Comparison of ENCODE assay signal across 8 cellular contexts in the genomic region with DNA sequence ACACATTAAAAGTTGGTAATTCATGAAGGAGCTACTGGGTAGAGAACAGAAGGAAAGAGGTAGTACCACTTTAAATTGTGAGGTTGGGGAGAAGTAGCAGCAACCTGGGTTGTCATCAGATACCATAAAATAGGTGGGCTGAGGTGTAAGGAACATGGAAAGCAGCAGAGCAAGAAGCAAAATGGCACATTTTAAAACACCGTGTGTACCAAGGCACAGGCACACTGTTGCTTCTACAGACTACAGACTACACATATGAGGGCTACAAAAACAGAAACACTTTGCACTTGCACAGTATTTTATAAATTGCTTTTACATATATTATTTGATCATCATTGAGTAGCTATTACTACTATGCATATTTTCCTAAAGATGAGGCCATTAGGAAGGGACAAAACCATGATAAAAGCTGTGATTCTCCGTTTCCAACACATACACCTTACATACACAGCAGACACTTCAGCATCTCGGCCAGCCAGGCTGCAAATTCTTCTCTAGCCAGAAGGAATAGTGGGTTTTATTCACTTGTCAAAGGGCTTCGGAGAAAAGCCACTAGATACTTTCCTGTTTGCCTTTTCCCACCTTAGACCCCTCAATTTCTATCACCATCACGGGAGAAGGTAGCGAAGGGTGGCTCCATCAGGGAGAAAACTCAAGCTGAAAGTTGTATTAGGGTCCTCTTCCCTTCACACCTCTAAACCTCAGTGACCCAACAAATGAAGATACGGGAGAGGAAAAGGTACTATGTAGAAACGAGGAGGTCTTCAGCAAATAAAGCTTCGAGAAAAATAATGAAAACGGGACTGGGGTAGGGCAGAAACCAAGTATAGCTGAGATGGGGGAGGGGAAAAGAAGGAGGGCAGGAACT. TPM values are rescaled to one million over a fixed set of nuclear protein-coding genes. Genes with fewer than 3 reads are reported as not detected.
DNase-seq lines count a peak whose midpoint lies in the region; ATAC-seq and TF ChIP-seq lines count a peak whose summit lies in the region.

No MANE protein-coding gene starts in this region.

- H3K4me3 Mint-ChIP-seq in natural killer cell = peak overlapping the region; percentile 97

- peak overlapping the region; percentile 97 to 98 for H3K27ac Mint-ChIP-seq in natural killer cell

- H3K4me3 ChIP-seq in NB4 (ENCODE audit: low read depth, low read length) = peak overlapping the region; percentile 96
- H3K4me3 ChIP-seq in colonic mucosa = peak overlapping the region; percentile 83

- no peak for TF ChIP-seq CTCF in NB4 (IDR thresholded peaks at IDR 0.05; ENCODE audit: low read depth, low read length)
- no peak for TF ChIP-seq CTCF in colonic mucosa (IDR thresholded peaks at IDR 0.05)
- TF ChIP-seq CTCF in natural killer cell (IDR thresholded peaks at IDR 0.05) = no peak

- DNase-seq in NB4 (ENCODE audit: low read depth) = no peak
- DNase-seq in colonic mucosa = no peak
- no peak for DNase-seq in natural killer cell
- DNase-seq in left colon = no peak
- DNase-seq in GOT3 (lab: John Stamatoyannopoulos, UW) = no peak
- DNase-seq in MV-4-11 (lab: John Stamatoyannopoulos, UW) = no peak
- DNase-seq in nucleus accumbens (lab: John Stamatoyannopoulos, UW) = no peak

- no peaks in the 10 kb centered on the region for H3K9me3 ChIP-seq in colonic mucosa

- no peaks in the 10 kb centered on the region for H3K36me3 Mint-ChIP-seq in natural killer cell

- H3K36me3 ChIP-seq in colonic mucosa = no peaks in the 10 kb centered on the region

- peaks cover 27% of the 10 kb centered on the region for H3K4me1 ChIP-seq in colonic mucosa

- peak overlapping the region; percentile 62 to 97 for H3K9ac ChIP-seq in colonic mucosa (ENCODE audit: low read depth in 2 of 2, low read length in 2 of 2)

- no peaks in the 10 kb centered on the region for H3K9me3 Mint-ChIP-seq in natural killer cell

- H3K27me3 Mint-ChIP-seq in natural killer cell (ENCODE audit: low read depth in 2 of 2) = no peaks in the 10 kb centered on the region

- TF ChIP-seq POLR2A in NB4 (IDR thresholded peaks at IDR 0.05; ENCODE audit: extremely low read depth, insufficient read length) = no peak

- peak overlapping the region; percentile 99 for H3K27ac ChIP-seq in colonic mucosa

- no peaks in the 10 kb centered on the region for H3K27me3 ChIP-seq in colonic mucosa

- ATAC-seq in GM19023 (IDR thresholded peaks at IDR 0.05; ENCODE audit: unreplicated experiment) = peak; percentile 3
- ATAC-seq in natural killer cell = peak in 1 of 3 donors; percentile 2
- no peak for ATAC-seq in left colon

- peaks cover 50 to 66% of the 10 kb centered on the region in 2 donors for H3K4me1 Mint-ChIP-seq in natural killer cell

- intact Hi-C loops in colonic mucosa (cut with DNase I) = loop anchor here (5.0 kb wide), 1 partner anchor 94 kb away; no protein-coding TSS in a partner anchor
- intact Hi-C loops in natural killer cell (cut with micrococcal nuclease) = loop anchor here (2.0 to 5.0 kb wide), 4 partner anchors 47 to 184 kb away; partner anchors contain the start of genes GDF11, RPS26 and SARNP
- intact Hi-C loops in left colon (cut with DNase I, micrococcal nuclease) = loop anchor here in 1 of 2 donors (10.0 kb wide), 1 partner anchor 101 kb away; the partner anchor contains the start of gene DNAJC14

RNA-seq across cellular contexts. Expression of gene PYM1, which starts 1.6 kb away (rescaled TPM):
- total RNA-seq in colonic mucosa = 10 to 100 TPM; 44.0 to 49.3 TPM
- 10 to 100 TPM; 18.5 to 21.2 (median 19.1) TPM for total RNA-seq in natural killer cell
- total RNA-seq in left colon = 10 to 100 TPM; 41.7 to 45.0 TPM

RNA-seq across cellular contexts. Expression of gene DGKA, which starts 4.9 kb away (rescaled TPM):
- total RNA-seq in colonic mucosa (10 to 100 TPM; 80.2 to 91.2 TPM), natural killer cell (100 to 1,000 TPM; 137 to 145 (median 142) TPM), left colon (100 to 1,000 TPM; 108 to 114 TPM)

RNA-seq across cellular contexts. Expression of gene PMEL, which starts 39.7 kb away (rescaled TPM):
- total RNA-seq in colonic mucosa (1 to 10 TPM; 3.4 to 3.8 TPM), natural killer cell (under 1 TPM in 1 of 3 donors, not detected in 2; 0.35 TPM), left colon (1 to 10 TPM; 2.0 to 5.0 TPM)

RNA-seq across cellular contexts. Expression of gene CDK2, which starts 40.5 kb away (rescaled TPM):
- 10 to 100 TPM; 20.9 to 48.9 TPM for total RNA-seq in colonic mucosa
- 10 to 100 TPM; 19.5 to 27.3 (median 27.3) TPM for total RNA-seq in natural killer cell
- 10 to 100 TPM; 10.4 to 19.7 TPM for total RNA-seq in left colon

RNA-seq across cellular contexts. Expression of gene RAB5B, which starts 47.8 kb away (rescaled TPM):
- 100 to 1,000 TPM; 112 to 178 TPM for total RNA-seq in colonic mucosa
- 10 to 100 TPM; 69.4 to 80.0 (median 78.2) TPM for total RNA-seq in natural killer cell
- total RNA-seq in left colon = 100 to 1,000 TPM; 149 to 169 TPM
